In genomic region chr1:202029171-202029665, GRCh38 we compare ENCODE assay signal across 11 cellular contexts. TPM values are rescaled to one million over a fixed set of nuclear protein-coding genes. Genes with fewer than 3 reads are reported as not detected.
A peak's percentile ranks its signal among the peaks of the same experiment; 100 is the strongest.
DNase-seq lines count a peak whose midpoint lies in the region; ATAC-seq, FAIRE-seq and TF ChIP-seq lines count a peak whose summit lies in the region.
"Had no signal": no experiment of that assay in that cellular context is flagged by ENCODE, and none has a peak within 500 bp of the region (broad histone marks: within the 10 kb centered on the region; RNA-seq: fewer than 3 reads in every experiment).

No MANE protein-coding gene starts in this region.

- WGBS in A549 (ENCODE audit: missing lambda C conversion rate) = 52% methylated on average over 5 of the region's 5 CpGs

- peaks cover 52% of the 10 kb centered on the region for H3K4me1 ChIP-seq in A549
- H3K4me1 ChIP-seq in Panc1 (ENCODE audit: control insufficient read depth, insufficient read depth, low read length) = peaks cover 22% of the 10 kb centered on the region

- H3K4me3 ChIP-seq in A549 (no peak overlapping the region), Panc1 (ENCODE audit: low read depth in 2 of 2, low read length in 2 of 2) (no peak overlapping the region), fibroblast of pulmonary artery (replicated peaks; ENCODE audit: low read depth, low read length) (no peak overlapping the region), WERI-Rb-1 (ENCODE audit: low read depth, low read length) (no peak overlapping the region)
- H3K4me3 ChIP-seq: MG63 had no signal

- H3K27me3 ChIP-seq in Panc1 (ENCODE audit: control insufficient read depth, insufficient read depth, low read length) (no peaks in the 10 kb centered on the region), WERI-Rb-1 (ENCODE audit: insufficient read depth, low read depth, severe bottlenecking) (no peaks in the 10 kb centered on the region)
- H3K27me3 ChIP-seq: MG63 had no signal

- peak overlapping the region; percentile 61 to 86 for H3K27ac ChIP-seq in A549
- H3K27ac ChIP-seq in Panc1 (ENCODE audit: low read length) = peak overlapping the region; percentile 64
- no peak overlapping the region for H3K27ac ChIP-seq in WERI-Rb-1

- peak; percentile 76 for FAIRE-seq in A549 (lab: Jason Lieb, UNC)

- no peak for TF ChIP-seq RAD21 in A549 (conservative IDR thresholded peaks at IDR 0.05 in 1 of 2, IDR thresholded peaks at IDR 0.05 in 1 of 2)

- no peaks in the 10 kb centered on the region for H3K36me3 ChIP-seq in Panc1 (ENCODE audit: control insufficient read depth, insufficient read depth, low read length)
- no peaks in the 10 kb centered on the region for H3K36me3 ChIP-seq in WERI-Rb-1
- H3K36me3 ChIP-seq: MG63 had no signal

- ATAC-seq in A549 (peak; percentile 52 to 75; a peak in 3 of 6 replicates), Panc1 (peak; percentile 75), HG02571 (IDR thresholded peaks at IDR 0.05; ENCODE audit: unreplicated experiment) (no peak)

- BruUV-seq in Panc1 (replicated peaks; lab: Mats Ljungman, UMichigan) = no TSS peak

- peak; percentile 75 to 83 for DNase-seq in A549 (ENCODE audit: low read depth in 1 of 2, low spot score in 1 of 2)
- peak; percentile 88 for DNase-seq in HCEC 1CT
- DNase-seq in Panc1 (ENCODE audit: low read depth, low spot score) = peak; percentile 59
- peak; percentile 64 for DNase-seq in fibroblast of pulmonary artery (ENCODE audit: low read depth)
- no peak for DNase-seq in NCI-H2081 treated with DMSO at 0.1 percent for 48 hours (lab: John Stamatoyannopoulos, UW)
- no peak for DNase-seq in SK-N-DZ (ENCODE audit: low spot score)
- DNase-seq in WERI-Rb-1 = no peak
- DNase-seq: DND-41; effector memory CD4-positive, alpha-beta T cell; MG63 had no signal

- intact Hi-C loops in Panc1 (cut with micrococcal nuclease; ENCODE audit: unreplicated experiment) = no loop called here

- TF ChIP-seq POLR2A in A549 (IDR thresholded peaks at IDR 0.05; ENCODE audit: low read length) = no peak

- no peak for TF ChIP-seq EP300 in A549 (IDR thresholded peaks at IDR 0.05)

- H3K9me3 ChIP-seq in A549 (no peaks in the 10 kb centered on the region), Panc1 (ENCODE audit: control insufficient read depth, insufficient read depth, low read depth, low read length) (no peaks in the 10 kb centered on the region), WERI-Rb-1 (ENCODE audit: severe bottlenecking) (no peaks in the 10 kb centered on the region)
- H3K9me3 ChIP-seq: MG63 had no signal

- POLR2A ChIA-PET in A549 (lab: Yijun Ruan, JAX) (interaction anchor here (1.0 kb wide), 1 partner anchor 19 kb away, joined by 6 read pairs; the partner anchor contains the start of gene ELF3), Panc1 (lab: Charles Lee) (no interaction called here)

- in situ Hi-C loops in Panc1 (cut with HindIII; ENCODE audit: low pct_unique_long_range_greater_than_20kb, low sequenced_read_pairs) = no loop called here

- peak overlapping the region; percentile 51 for H3K4me2 ChIP-seq in A549

- no peak for TF ChIP-seq CTCF in A549 (IDR thresholded peaks at IDR 0.05)
- TF ChIP-seq CTCF in Panc1 (IDR thresholded peaks at IDR 0.05) = no peak
- TF ChIP-seq CTCF in fibroblast of pulmonary artery (IDR thresholded peaks at IDR 0.05; ENCODE audit: low read length, missing control alignments) = no peak
- TF ChIP-seq CTCF in WERI-Rb-1 (IDR thresholded peaks at IDR 0.05; ENCODE audit: low read depth, low read length) = no peak

- CTCF ChIA-PET in A549 (lab: Yijun Ruan, JAX) = interaction anchor here (1.0 to 3.1 kb wide), 5 partner anchors 19 to 106 kb away, joined by 3 to 14 read pairs (median 4); partner anchors contain the start of gene ELF3
- CTCF ChIA-PET in Panc1 (lab: Charles Lee) = interaction anchor here (0.5 kb wide), 1 partner anchor 40 kb away, joined by 9 read pairs; no protein-coding TSS in a partner anchor

TF ChIP-seq in A549, 52 proteins besides CTCF, POLR2A, EP300 and RAD21 (continues in another document):
- TF ChIP-seq PHF8 (IDR thresholded peaks at IDR 0.05; ENCODE audit: borderline replicate concordance, low read depth) (no peak), HOXB5 (CRISPR knock-in tag; IDR thresholded peaks at IDR 0.05) (peak; percentile 60; the same call in 1 of the 2 replicates), JUNB (IDR thresholded peaks at IDR 0.05) (peak; percentile 88), FOXS1 (CRISPR knock-in tag; IDR thresholded peaks at IDR 0.05) (peak; percentile 82; the same call in 1 of the 2 replicates), MAFK (IDR thresholded peaks at IDR 0.05; ENCODE audit: partially characterized antibody) (peak; percentile 99), BHLHE40 (IDR thresholded peaks at IDR 0.05; ENCODE audit: low read depth, low read length) (no peak), MAZ (IDR thresholded peaks at IDR 0.05; ENCODE audit: borderline replicate concordance, low read depth, low read length) (no peak), NFE2L2 (conservative IDR thresholded peaks at IDR 0.05; ENCODE audit: low read length) (peak; percentile 95), REST (IDR thresholded peaks at IDR 0.05) (no peak), ELK1 (IDR thresholded peaks at IDR 0.05; ENCODE audit: low read depth, low read length) (no peak), RARB (CRISPR knock-in tag; IDR thresholded peaks at IDR 0.05) (no peak; the same call in 1 of the 2 replicates), ATOH8 (CRISPR knock-in tag; IDR thresholded peaks at IDR 0.05; ENCODE audit: low read depth) (peak; percentile 61; the same call in 1 of the 2 replicates)

RNA-seq across cellular contexts. Expression of gene ELF3, which starts 18.8 kb away (rescaled TPM):
- polyA plus RNA-seq in A549 (2011; rRNA removed) (334 and 365 TPM in 2 replicates), A549 (2017; fragmentation: RNase III; extraction: RNeasy Plus Mini Kit Qiagen cat#74134 plus additional on column Dnase treatment) (138 to 180 TPM (median 179 TPM) in 3 replicates)
- 197 and 257 TPM in 2 replicates for polyA plus RNA-seq in A549 (2012; cell fraction: cytosol; rRNA removed)
- 1,053 and 1,132 TPM in 2 replicates for polyA plus RNA-seq in A549 (2012; cell fraction: nucleus; rRNA removed)
- 661 and 758 TPM in 2 replicates for polyA minus RNA-seq in A549 (2011; rRNA and poly(A)+ RNA removed)
- 126 TPM for total RNA-seq in Panc1 (2021; ENCODE audit: unreplicated experiment)
- polyA plus RNA-seq in Panc1 (2012; ENCODE audit: insufficient read length) = 85.4 TPM
- not detected in 2 replicates for polyA plus RNA-seq in SK-N-DZ (2014; cell fraction: cytosol; rRNA removed)
- 0.23 TPM in 1 of 2 replicates, not detected in the other for polyA plus RNA-seq in SK-N-DZ (2014; cell fraction: nucleus; rRNA removed)

RNA-seq across cellular contexts. Expression of gene RNPEP, which starts 46.8 kb away (rescaled TPM):
- polyA plus RNA-seq in A549 (2011; rRNA removed) = 80.4 and 87.6 TPM in 2 replicates
- polyA plus RNA-seq in A549 (2012; cell fraction: cytosol; rRNA removed) = 54.1 and 67.0 TPM in 2 replicates
- polyA plus RNA-seq in A549 (2012; cell fraction: nucleus; rRNA removed) = 87.5 and 112 TPM in 2 replicates
- 61.3 to 71.1 TPM (median 69.8 TPM) in 3 replicates for polyA plus RNA-seq in A549 (2017; fragmentation: RNase III; extraction: RNeasy Plus Mini Kit Qiagen cat#74134 plus additional on column Dnase treatment)
- 52.5 and 53.4 TPM in 2 replicates for polyA minus RNA-seq in A549 (2011; rRNA and poly(A)+ RNA removed)
- total RNA-seq in Panc1 (2021; ENCODE audit: unreplicated experiment) = 99.8 TPM
- 87.7 TPM for polyA plus RNA-seq in Panc1 (2012; ENCODE audit: insufficient read length)
- polyA plus RNA-seq in SK-N-DZ (2014; cell fraction: cytosol; rRNA removed) = 35.3 and 38.0 TPM in 2 replicates
- 25.0 and 37.3 TPM in 2 replicates for polyA plus RNA-seq in SK-N-DZ (2014; cell fraction: nucleus; rRNA removed)

Comparison
In these comparisons a context has a peak if more than half of its experiments do, and no peak if none do; other contexts are left out.
1. DNase-seq: peak in A549 (2 of 2), HCEC 1CT (single experiment), Panc1 (single experiment) and fibroblast of pulmonary artery (single experiment); none in NCI-H2081 treated with DMSO at 0.1 percent for 48 hours (single experiment), SK-N-DZ (single experiment) and WERI-Rb-1 (single experiment).